ENCODE assay signal across 21 cellular contexts in genomic region chr11:125987066-125987641, GRCh38. TPM values are rescaled to one million over a fixed set of nuclear protein-coding genes. Genes with fewer than 3 reads are reported as not detected.
DNase-seq lines count a peak whose midpoint lies in the region; ATAC-seq, FAIRE-seq and TF ChIP-seq lines count a peak whose summit lies in the region.
"Had no signal": no experiment of that assay in that cellular context is flagged by ENCODE, and none has a peak within 500 bp of the region (broad histone marks: within the 10 kb centered on the region; RNA-seq: fewer than 3 reads in every experiment).

No MANE protein-coding gene starts in this region.

- H3K27me3 Mint-ChIP-seq in nephron progenitor cell (ENCODE audit: low read depth, poor library complexity) = peaks cover 3% of the 10 kb centered on the region
- no peaks in the 10 kb centered on the region for H3K27me3 Mint-ChIP-seq in activated T-helper 17 cell treated with anti-CD3 and anti-CD28 coated beads, Interleukin-2, amount 50 U/mL, for 72 hours

- H3K4me1 Mint-ChIP-seq in nephron progenitor cell = peaks cover 5% of the 10 kb centered on the region
- peaks cover 5% of the 10 kb centered on the region for H3K4me1 Mint-ChIP-seq in activated T-helper 17 cell treated with anti-CD3 and anti-CD28 coated beads, Interleukin-2, amount 50 U/mL, for 72 hours
- H3K4me1 Mint-ChIP-seq: CD8-positive, alpha-beta memory T cell had no signal

- intact Hi-C loops in mucosa of descending colon (cut with DNase I, micrococcal nuclease) = no loop called here

- no peaks in the 10 kb centered on the region for H3K36me3 ChIP-seq in mucosa of descending colon (ENCODE audit: low read depth)
- H3K36me3 ChIP-seq: SJSA1 had no signal

- H3K9me3 ChIP-seq in mucosa of descending colon = no peaks in the 10 kb centered on the region
- H3K9me3 ChIP-seq: SJSA1 had no signal

- no peaks in the 10 kb centered on the region for H3K4me1 ChIP-seq in mucosa of descending colon (ENCODE audit: low read depth)

- FAIRE-seq in islet of Langerhans (lab: Jason Lieb, UNC) = peak; percentile 27
- FAIRE-seq: GM19239, H1, HTR-8/SVneo had no signal

- no peak overlapping the region for H3K4me3 ChIP-seq in mucosa of descending colon
- H3K4me3 ChIP-seq: SJSA1 had no signal

- H3K4me3 Mint-ChIP-seq in nephron progenitor cell = no peak overlapping the region
- H3K4me3 Mint-ChIP-seq in activated T-helper 17 cell treated with anti-CD3 and anti-CD28 coated beads, Interleukin-2, amount 50 U/mL, for 72 hours = no peak overlapping the region
- H3K4me3 Mint-ChIP-seq: CD8-positive, alpha-beta memory T cell had no signal

- H3K36me3 Mint-ChIP-seq in nephron progenitor cell (ENCODE audit: low read depth) = peaks cover 89% of the 10 kb centered on the region
- no peaks in the 10 kb centered on the region for H3K36me3 Mint-ChIP-seq in activated T-helper 17 cell treated with anti-CD3 and anti-CD28 coated beads, Interleukin-2, amount 50 U/mL, for 72 hours (ENCODE audit: low read depth)

- TF ChIP-seq CTCF in nephron progenitor cell (IDR thresholded peaks at IDR 0.05) = no peak
- no peak for TF ChIP-seq CTCF in mucosa of descending colon (IDR thresholded peaks at IDR 0.05)

- ATAC-seq in mucosa of descending colon = no peak
- ATAC-seq in activated T-helper 17 cell treated with anti-CD3 and anti-CD28 coated beads, Interleukin-2, amount 50 U/mL, for 72 hours (replicated peaks) = no peak
- ATAC-seq: Right ventricle myocardium inferior had no signal

- peak overlapping the region; percentile 62 for H3K27ac Mint-ChIP-seq in nephron progenitor cell
- no peak overlapping the region for H3K27ac Mint-ChIP-seq in activated T-helper 17 cell treated with anti-CD3 and anti-CD28 coated beads, Interleukin-2, amount 50 U/mL, for 72 hours
- H3K27ac Mint-ChIP-seq: CD8-positive, alpha-beta memory T cell had no signal

- no peaks in the 10 kb centered on the region for H3K9me3 Mint-ChIP-seq in nephron progenitor cell
- no peaks in the 10 kb centered on the region for H3K9me3 Mint-ChIP-seq in activated T-helper 17 cell treated with anti-CD3 and anti-CD28 coated beads, Interleukin-2, amount 50 U/mL, for 72 hours

- DNase-seq in NCI-H2227 treated with DMSO at 0.1 percent for 48 hours (lab: John Stamatoyannopoulos, UW) = peak; percentile 4
- DNase-seq in NCI-H2227 (lab: John Stamatoyannopoulos, UW; ENCODE audit: unreplicated experiment) = no peak
- no peak for DNase-seq in nephron progenitor cell
- DNase-seq in NCI-H2081 (lab: John Stamatoyannopoulos, UW) = no peak
- DNase-seq in mucosa of descending colon = no peak
- DNase-seq: CD8-positive, alpha-beta memory T cell; IMR-90; NCI-H1105 treated with DMSO at 0.1 percent for 48 hours; NCI-H2081 treated with DMSO at 0.1 percent for 48 hours; NCI-H345; NCI-H524; NCI-H82; OCI-M1 had no signal

RNA-seq across cellular contexts. Expression of gene VSIG10L2, which starts 41.3 kb away (rescaled TPM):
- total RNA-seq in mucosa of descending colon = under 1 TPM in 1 of 3 donors, not detected in 2; 0.09 TPM
- total RNA-seq in activated T-helper 17 cell treated with anti-CD3 and anti-CD28 coated beads, Interleukin-2, amount 50 U/mL, for 72 hours = not detected
- total RNA-seq: A172; CD8-positive, alpha-beta memory T cell; H1; SJSA1 had no signal
